15 cellular contexts compared by ENCODE assay signal in the genomic region with DNA sequence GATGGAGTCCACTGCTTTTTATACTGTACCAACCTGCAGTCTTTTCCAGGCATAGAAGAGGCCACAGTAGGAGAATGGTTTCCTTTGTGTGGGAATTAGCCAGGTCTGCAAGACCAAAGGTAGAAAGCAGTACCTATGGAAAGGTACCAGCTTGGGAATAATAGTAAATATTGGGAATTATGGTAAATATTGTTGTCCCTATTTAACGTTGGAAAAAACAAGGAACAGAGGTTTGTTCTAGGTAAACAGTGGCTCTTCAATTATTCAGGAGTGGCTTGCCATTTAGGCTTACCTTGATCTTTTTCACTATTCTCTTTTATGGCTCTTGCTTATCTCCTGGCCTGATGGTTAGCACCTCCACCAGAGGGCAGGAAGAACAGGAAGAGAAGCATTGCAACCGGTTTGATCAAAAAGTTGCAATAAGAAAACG. TPM values are rescaled to one million over a fixed set of nuclear protein-coding genes. Genes with fewer than 3 reads are reported as not detected.
A peak's percentile ranks its signal among the peaks of the same experiment; 100 is the strongest.
DNase-seq lines count a peak whose midpoint lies in the region; ATAC-seq and TF ChIP-seq lines count a peak whose summit lies in the region.
"Had no signal": no experiment of that assay in that cellular context is flagged by ENCODE, and none has a peak within 500 bp of the region (broad histone marks: within the 10 kb centered on the region; RNA-seq: fewer than 3 reads in every experiment).

No MANE protein-coding gene starts in this region.

- no peak overlapping the region for H3K27ac ChIP-seq in brain microvascular endothelial cell

- in situ Hi-C loops in brain microvascular endothelial cell (cut with HindIII; ENCODE audit: low pct_ligation_motif_present, low sequenced_read_pairs), result no loop called here

- H3K4me3 ChIP-seq in brain microvascular endothelial cell (ENCODE audit: low read depth, low read length), result no peak overlapping the region
- H3K4me3 ChIP-seq in mucosa of descending colon, result no peak overlapping the region
- H3K4me3 ChIP-seq: HAP-1 had no signal

- intact Hi-C loops in mucosa of descending colon (cut with DNase I, micrococcal nuclease), result no loop called here

- 0 out of 2 replicates have a peak, but pooled peaks have one; percentile 8 for TF ChIP-seq CTCF in GM12874 (IDR thresholded peaks at IDR 0.05; ENCODE audit: insufficient read depth, low read depth, low read length)
- peak; percentile 48 for TF ChIP-seq CTCF in brain microvascular endothelial cell (IDR thresholded peaks at IDR 0.05; ENCODE audit: low read depth, low read length, missing control alignments)
- TF ChIP-seq CTCF in mucosa of descending colon (IDR thresholded peaks at IDR 0.05), result no peak

- ATAC-seq in mucosa of descending colon, result peak; percentile 78
- ATAC-seq: esophagus mucosa had no signal

- no peaks in the 10 kb centered on the region for H3K9me3 ChIP-seq in mucosa of descending colon
- H3K9me3 ChIP-seq: HAP-1 had no signal

- H3K36me3 ChIP-seq in brain microvascular endothelial cell (replicated peaks) (no peaks in the 10 kb centered on the region), mucosa of descending colon (ENCODE audit: low read depth) (no peaks in the 10 kb centered on the region)
- H3K36me3 ChIP-seq: HAP-1 had no signal

- H3K27me3 ChIP-seq in brain microvascular endothelial cell (replicated peaks), result no peaks in the 10 kb centered on the region

- no peaks in the 10 kb centered on the region for H3K4me1 ChIP-seq in mucosa of descending colon (ENCODE audit: low read depth)

- peak; percentile 5 for DNase-seq in NCI-H146 treated with DMSO at 0.1 percent for 48 hours (lab: John Stamatoyannopoulos, UW; ENCODE audit: unreplicated experiment)
- DNase-seq in brain microvascular endothelial cell, result no peak
- DNase-seq in mucosa of descending colon, result peak in 1 of 3 donors; percentile 55
- DNase-seq in kidney glomerular epithelial cell (lab: John Stamatoyannopoulos, UW), result no peak
- DNase-seq in NCI-H345 treated with DMSO at 0.1 percent for 48 hours (lab: John Stamatoyannopoulos, UW; ENCODE audit: unreplicated experiment), result no peak
- DNase-seq in iPS-NIHi11 (ENCODE audit: low spot score), result no peak
- DNase-seq: activated CD4-positive, alpha-beta T cell treated with anti-CD3 and anti-CD28 coated beads, Interleukin-2, amount 50 U/mL, for 48 hours; activated effector memory CD4-positive, alpha-beta T cell treated with anti-CD3 and anti-CD28 coated beads, Interleukin-2, amount 50 U/mL, for 16 hours; caudate nucleus; naive B cell; retina; RPMI8226 had no signal

RNA-seq across cellular contexts. Expression of gene GSAP, which starts 43.9 kb away (rescaled TPM):
- total RNA-seq in mucosa of descending colon, result 10 to 100 TPM in 2 of 3 donors, 1 to 10 TPM in 1; 8.0 to 16.7 (median 14.2) TPM
